8 cellular contexts compared by ENCODE assay signal in the genomic region with DNA sequence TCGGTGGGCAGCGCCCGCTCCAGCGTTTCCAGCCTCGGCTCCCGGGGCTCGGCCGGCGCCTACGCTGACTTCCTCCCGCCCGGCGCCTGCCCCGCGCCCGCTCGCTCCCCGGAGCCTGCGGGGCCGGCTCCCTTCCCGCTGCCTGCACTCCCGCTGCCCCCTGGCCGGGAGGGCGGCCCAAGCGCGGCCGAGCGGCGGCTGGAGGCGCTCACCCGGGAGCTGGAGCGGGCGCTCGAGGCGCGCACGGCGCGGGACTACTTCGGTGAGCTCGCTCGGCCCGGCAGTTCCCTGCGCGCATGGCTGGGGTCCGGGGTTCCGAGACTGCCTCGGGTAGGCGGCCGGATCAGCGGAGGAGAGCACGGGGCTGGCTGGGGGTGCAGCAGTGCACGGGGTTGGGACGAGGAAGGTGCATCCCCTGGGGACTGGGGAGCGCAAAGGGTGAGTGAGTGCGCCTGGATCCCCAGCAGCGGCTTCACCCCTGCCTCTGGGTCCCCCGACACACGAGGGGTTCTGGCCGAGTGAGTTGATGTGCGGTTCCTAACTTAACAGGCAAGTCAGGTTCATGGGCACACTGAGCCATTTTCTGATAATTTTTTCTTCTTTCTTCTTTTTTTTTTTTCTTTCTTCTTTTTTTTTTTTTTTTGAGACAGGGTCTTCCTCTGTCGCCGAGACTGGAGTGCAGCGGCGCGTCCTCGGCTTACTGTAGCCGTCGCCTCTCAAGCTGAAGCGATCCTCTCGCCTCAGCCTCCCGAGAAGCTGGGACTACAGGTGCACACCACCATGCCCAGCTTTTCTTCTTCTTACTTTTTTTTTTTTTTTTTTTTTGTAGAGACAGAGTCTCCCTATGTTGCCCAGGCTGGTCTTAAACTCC. TPM values are rescaled to one million over a fixed set of nuclear protein-coding genes. Genes with fewer than 3 reads are reported as not detected.
DNase-seq lines count a peak whose midpoint lies in the region; ATAC-seq and TF ChIP-seq lines count a peak whose summit lies in the region.

No MANE protein-coding gene starts in this region.

- DNase-seq in AG10803 (ENCODE audit: low read depth) (peak; percentile 40), Panc1 (ENCODE audit: low read depth, low spot score) (no peak), natural killer cell (no peak), cerebellar nuclear complex (lab: John Stamatoyannopoulos, UW) (no peak), NCI-H1694 treated with DMSO at 0.1 percent for 48 hours (lab: John Stamatoyannopoulos, UW) (no peak)

- H3K4me3 ChIP-seq in AG10803 (ENCODE audit: low read length) (peak overlapping the region; percentile 84), Panc1 (ENCODE audit: low read depth in 2 of 2, low read length in 2 of 2) (peak overlapping the region; percentile 71)

- H3K9me3 Mint-ChIP-seq in natural killer cell: no peaks in the 10 kb centered on the region

- H3K27ac Mint-ChIP-seq in natural killer cell: no peak overlapping the region

- peak overlapping the region; percentile 23 for H3K27ac ChIP-seq in Panc1 (ENCODE audit: low read length)

- peak overlapping the region; percentile 78 for H3K4me3 Mint-ChIP-seq in natural killer cell

- H3K9me3 ChIP-seq in Panc1 (ENCODE audit: control insufficient read depth, insufficient read depth, low read depth, low read length): no peaks in the 10 kb centered on the region

- ATAC-seq in Panc1: peak; percentile 25
- ATAC-seq in esophagus mucosa: peak; percentile 12
- ATAC-seq in natural killer cell: no peak
- no peak for ATAC-seq in HG03139 (IDR thresholded peaks at IDR 0.05; ENCODE audit: unreplicated experiment)
- ATAC-seq in GM18505 (IDR thresholded peaks at IDR 0.05; ENCODE audit: unreplicated experiment): no peak

- H3K4me1 ChIP-seq in Panc1 (ENCODE audit: control insufficient read depth, insufficient read depth, low read length): peaks cover 15% of the 10 kb centered on the region

- no peak for TF ChIP-seq POLR2A in GM18505 (IDR thresholded peaks at IDR 0.05; ENCODE audit: borderline replicate concordance, extremely low read depth, insufficient read depth, insufficient read length)

- intact Hi-C loops in Panc1 (cut with micrococcal nuclease; ENCODE audit: unreplicated experiment): no loop called here
- intact Hi-C loops in natural killer cell (cut with micrococcal nuclease): no loop called here

- no TSS peak for BruUV-seq in Panc1 (replicated peaks; lab: Mats Ljungman, UMichigan)

- H3K4me1 Mint-ChIP-seq in natural killer cell: peaks cover 7% of the 10 kb centered on the region in 2 donors

- H3K27me3 ChIP-seq in Panc1 (ENCODE audit: control insufficient read depth, insufficient read depth, low read length): no peaks in the 10 kb centered on the region

- POLR2A ChIA-PET in Panc1 (lab: Charles Lee): no interaction called here

- in situ Hi-C loops in Panc1 (cut with HindIII; ENCODE audit: low pct_unique_long_range_greater_than_20kb, low sequenced_read_pairs): no loop called here

- H3K27me3 Mint-ChIP-seq in natural killer cell (ENCODE audit: low read depth in 2 of 2): peaks cover 41 to 46% of the 10 kb centered on the region in 2 donors

- no peaks in the 10 kb centered on the region for H3K36me3 ChIP-seq in Panc1 (ENCODE audit: control insufficient read depth, insufficient read depth, low read length)

- H3K36me3 Mint-ChIP-seq in natural killer cell: peaks cover 7% of the 10 kb centered on the region

- CTCF ChIA-PET in Panc1 (lab: Charles Lee): interaction anchor here (0.6 kb wide), 1 partner anchor 10 kb away, joined by 5 read pairs; no protein-coding TSS in a partner anchor

- no peak for TF ChIP-seq CTCF in AG10803 (conservative IDR thresholded peaks at IDR 0.05; ENCODE audit: low read length)
- TF ChIP-seq CTCF in Panc1 (IDR thresholded peaks at IDR 0.05): no peak
- TF ChIP-seq CTCF in natural killer cell (IDR thresholded peaks at IDR 0.05): no peak

RNA-seq across cellular contexts. Expression of gene WTIP, which starts 1.1 kb away (rescaled TPM):
- 73.6 TPM for total RNA-seq in Panc1 (2021; ENCODE audit: unreplicated experiment)
- 72.0 TPM for polyA plus RNA-seq in Panc1 (2012; ENCODE audit: insufficient read length)
- total RNA-seq in esophagus mucosa: 2.7 TPM
- total RNA-seq in natural killer cell: under 1 TPM; 0.12 to 0.83 (median 0.45) TPM

RNA-seq across cellular contexts. Expression of gene UBA2, which starts 54.4 kb away (rescaled TPM):
- total RNA-seq in Panc1 (2021; ENCODE audit: unreplicated experiment): 215 TPM
- 228 TPM for polyA plus RNA-seq in Panc1 (2012; ENCODE audit: insufficient read length)
- 60.9 TPM for total RNA-seq in esophagus mucosa
- total RNA-seq in natural killer cell: 10 to 100 TPM; 60.5 to 74.1 (median 68.7) TPM

Comparison
In these comparisons a context has a peak if more than half of its experiments do, and no peak if none do; other contexts are left out.
1. ATAC-seq: peak in Panc1 (single experiment) and esophagus mucosa (single experiment); none in natural killer cell (0 of 3), HG03139 (single experiment) and GM18505 (single experiment).
2. RNA of gene WTIP, which starts 1.1 kb away (total RNA-seq): 73.6 TPM in Panc1 (single experiment); 2.7 TPM in esophagus mucosa (single experiment) and 0.12 to 0.83 TPM in natural killer cell; every median in the first group is over 10 times any median in the second.